16 cellular contexts compared by ENCODE assay signal in genomic region chr4:183437452-183437851, GRCh38. TPM values are rescaled to one million over a fixed set of nuclear protein-coding genes. Genes with fewer than 3 reads are reported as not detected.
DNase-seq lines count a peak whose midpoint lies in the region; ATAC-seq, FAIRE-seq and TF ChIP-seq lines count a peak whose summit lies in the region.
"Had no signal": no experiment of that assay in that cellular context is flagged by ENCODE, and none has a peak within 500 bp of the region (broad histone marks: within the 10 kb centered on the region; RNA-seq: fewer than 3 reads in every experiment).

No MANE protein-coding gene starts in this region.

- H3F3A ChIP-seq in PC-3 (ENCODE audit: low read length, unreplicated experiment), result peaks cover 3% of the 10 kb centered on the region

- no peak for FAIRE-seq in pancreas (lab: Jason Lieb, UNC)

- WGBS in esophagus squamous epithelium, 2 donors, result 75 to 91% methylated on average over 1 of the region's 1 CpG
- 96 to 98% methylated on average over 1 of the region's 1 CpG for WGBS in pancreas, 2 donors

- in situ Hi-C loops in GM13976 (cut with MboI; ENCODE audit: low sequenced_read_pairs, unreplicated experiment), result no loop called here

- H3K4me1 ChIP-seq in PC-3 (ENCODE audit: insufficient read depth, low read length), result peaks cover 37% of the 10 kb centered on the region
- peaks cover 0 to 45% (median 3%) of the 10 kb centered on the region in 3 donors for H3K4me1 ChIP-seq in esophagus squamous epithelium
- peaks cover 9 to 21% (median 9%) of the 10 kb centered on the region in 3 donors for H3K4me1 ChIP-seq in pancreas

- H3K4me2 ChIP-seq in PC-3 (ENCODE audit: low read length), result no peak overlapping the region

- no peaks in the 10 kb centered on the region for H3K9me3 ChIP-seq in PC-3 (ENCODE audit: low read length)
- no peaks in the 10 kb centered on the region for H3K9me3 ChIP-seq in esophagus squamous epithelium
- no peaks in the 10 kb centered on the region for H3K9me3 ChIP-seq in pancreas

- CTCF ChIA-PET in PC-3 (lab: Charles Lee), result no interaction called here

- no peaks in the 10 kb centered on the region for H4K20me1 ChIP-seq in PC-3 (ENCODE audit: low read length)

- H3K9ac ChIP-seq in PC-3 (ENCODE audit: low read length), result no peak overlapping the region

- H2AFZ ChIP-seq in PC-3 (ENCODE audit: low read length), result no peak overlapping the region

- POLR2A ChIA-PET in PC-3 (lab: Charles Lee; ENCODE audit: unreplicated experiment), result interaction anchor here (0.6 kb wide), 1 partner anchor 324 kb away, joined by 3 read pairs; no protein-coding TSS in a partner anchor

- H3K27me3 ChIP-seq in PC-3 (ENCODE audit: low read length), result no peaks in the 10 kb centered on the region
- no peaks in the 10 kb centered on the region for H3K27me3 ChIP-seq in esophagus squamous epithelium
- H3K27me3 ChIP-seq in pancreas, result no peaks in the 10 kb centered on the region

- intact Hi-C loops in PC-3 (cut with micrococcal nuclease) (no loop called here), esophagus squamous epithelium (cut with DNase I) (no loop called here), pancreas (cut with DNase I) (no loop called here)

- H3K9me2 ChIP-seq in PC-3 (replicated peaks; ENCODE audit: low read length), result no peaks in the 10 kb centered on the region

- H3K36me3 ChIP-seq in PC-3 (ENCODE audit: low read depth, low read length) (no peaks in the 10 kb centered on the region), esophagus squamous epithelium (no peaks in the 10 kb centered on the region), pancreas (no peaks in the 10 kb centered on the region)

- no peak for TF ChIP-seq POLR2A in esophagus squamous epithelium (IDR thresholded peaks at IDR 0.05)

- H3K79me2 ChIP-seq in PC-3 (ENCODE audit: low read length), result no peaks in the 10 kb centered on the region

- H3K27ac ChIP-seq in 22Rv1 (peak overlapping the region; percentile 44; the same call in 1 of the 2 replicates), PC-3 (ENCODE audit: low read length) (peak overlapping the region; percentile 97), esophagus squamous epithelium (peak overlapping the region in 3 of 4 donors; percentile 60 to 91 (median 83)), pancreas (peak overlapping the region; percentile 64 to 94 (median 74))

- BruUV-seq in PC-3 (replicated peaks; lab: Mats Ljungman, UMichigan), result no TSS peak

- DNase-seq in PC-3, result no peak
- DNase-seq in esophagus squamous epithelium (lab: John Stamatoyannopoulos, UW), result no peak
- DNase-seq in pancreas, result no peak
- no peak for DNase-seq in NCI-H2107 treated with DMSO at 0.1 percent for 48 hours (lab: John Stamatoyannopoulos, UW; ENCODE audit: unreplicated experiment)
- no peak for DNase-seq in GM13976 (ENCODE audit: low spot score)
- DNase-seq: C1 segment of cervical spinal cord, DMS153, GOT3, KG1, NCI-H1105, NCI-H187 treated with DMSO at 0.1 percent for 48 hours, NCI-H2171 treated with DMSO at 0.1 percent for 48 hours, NCI-H82 had no signal

- H3K4me3 ChIP-seq in PC-3 (ENCODE audit: low read length) (no peak overlapping the region), esophagus squamous epithelium (no peak overlapping the region), pancreas (no peak overlapping the region)

- TF ChIP-seq CTCF in 22Rv1 (IDR thresholded peaks at IDR 0.05) (no peak), PC-3 (conservative IDR thresholded peaks at IDR 0.05; ENCODE audit: low read depth, low read length) (no peak), esophagus squamous epithelium (IDR thresholded peaks at IDR 0.05) (no peak), pancreas (IDR thresholded peaks at IDR 0.05) (no peak), GM13976 (IDR thresholded peaks at IDR 0.05; ENCODE audit: borderline replicate concordance, control extremely low read depth, extremely low read depth, insufficient read depth, missing control alignments) (no peak)

- no peak for ATAC-seq in PC-3
- ATAC-seq in pancreas, result no peak
- no peak for ATAC-seq in HG02588 (IDR thresholded peaks at IDR 0.05; ENCODE audit: unreplicated experiment)
- no peak for ATAC-seq in GM19035 (IDR thresholded peaks at IDR 0.05; ENCODE audit: unreplicated experiment)

RNA-seq across cellular contexts. Expression of gene CDKN2AIP, which starts 7.0 kb away (rescaled TPM):
- 21.2 and 31.5 TPM in 2 replicates for total RNA-seq in PC-3 (2014; rRNA removed)
- total RNA-seq in esophagus squamous epithelium, result 10 to 100 TPM; 20.3 to 33.5 (median 27.2) TPM
- 1 to 10 TPM; 6.4 to 9.5 (median 7.0) TPM for total RNA-seq in pancreas
- polyA plus RNA-seq in pancreas, result 10 to 100 TPM in 1 of 2 donors, 1 to 10 TPM in 1; 5.9 to 12.2 TPM

Comparison
In these comparisons a context has a peak if more than half of its experiments do, and no peak if none do; other contexts are left out.
1. H3K27ac ChIP-seq: peak in every context shown above with its lines; median percentile 97 in PC-3; 83 in esophagus squamous epithelium; 74 in pancreas; 44 in 22Rv1.